ENCODE assay signal across 7 cellular contexts in the genomic region with DNA sequence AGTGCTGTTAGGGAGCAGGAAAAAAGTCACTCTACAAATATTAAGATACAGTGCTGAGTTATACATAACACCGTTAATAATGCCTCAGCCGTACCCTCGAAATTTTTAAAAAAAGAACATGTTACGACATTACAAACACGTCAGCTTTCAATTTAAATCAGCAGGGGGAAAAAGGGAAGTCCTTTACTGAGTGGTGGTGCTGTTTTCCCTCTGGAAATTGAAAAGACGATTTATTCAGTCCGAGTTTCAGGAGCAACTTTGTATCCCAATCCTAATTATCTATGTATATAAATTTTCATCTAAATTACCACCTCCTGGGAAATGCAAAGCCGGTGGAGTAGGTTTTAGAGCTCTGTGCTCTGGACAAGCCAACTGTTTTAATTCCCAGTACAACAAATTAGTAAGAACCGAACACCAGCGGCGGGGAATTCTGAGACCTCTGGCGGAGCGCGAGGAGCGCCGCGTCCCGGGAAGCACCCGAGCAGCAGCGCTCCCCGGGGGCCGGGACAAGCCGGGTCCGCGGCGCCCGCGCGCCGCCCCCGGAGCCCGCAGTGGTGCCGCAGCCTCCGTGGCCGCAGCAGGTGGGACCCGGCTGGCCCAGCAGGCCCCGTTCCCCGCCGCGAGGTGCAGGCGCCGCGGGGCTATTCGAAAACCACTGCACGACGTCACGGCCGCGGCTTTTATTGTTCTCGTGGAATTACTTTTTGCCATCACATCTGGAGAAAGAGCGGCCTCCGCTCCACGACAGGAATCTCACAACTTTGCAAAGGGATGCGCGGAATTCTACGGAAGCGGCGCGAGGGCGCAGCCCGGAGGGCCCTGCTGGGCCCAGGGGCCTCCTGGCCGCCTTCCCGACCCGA. TPM values are rescaled to one million over a fixed set of nuclear protein-coding genes. Genes with fewer than 3 reads are reported as not detected.
DNase-seq lines count a peak whose midpoint lies in the region; ATAC-seq and TF ChIP-seq lines count a peak whose summit lies in the region.

No MANE protein-coding gene starts in this region.

- CTCF ChIA-PET in activated CD8-positive, alpha-beta T cell treated with anti-CD3 and anti-CD28 coated beads for 36 hours (lab: Charles Lee), result interaction anchor here (0.7 to 4.4 kb wide), 42 partner anchors 8 to 1488 kb away, joined by 3 to 47 read pairs (median 4); a partner anchor contains a TSS

- POLR2A ChIA-PET in activated CD8-positive, alpha-beta T cell treated with anti-CD3 and anti-CD28 coated beads for 36 hours (lab: Charles Lee), result interaction anchor here (0.7 to 1.4 kb wide), 3 partner anchors 29 to 319 kb away, joined by 3 read pairs; a partner anchor contains a TSS

- 0 to 1% methylated on average over 51 to 64 of the region's 64 CpGs for WGBS in esophagus, 2 donors
- WGBS in tibial nerve, 2 donors, result 1 to 2% methylated on average over 19 to 43 of the region's 64 CpGs

- H3K9me3 ChIP-seq in esophagus (ENCODE audit: control insufficient read depth in 2 of 2, insufficient read depth in 1 of 2, low read depth in 1 of 2, low read length in 1 of 2) (peaks cover 0 to 3% of the 10 kb centered on the region in 2 donors), mucosa of rectum (ENCODE audit: control insufficient read depth in 2 of 2, low read length in 2 of 2) (no peaks in the 10 kb centered on the region), tibial nerve (no peaks in the 10 kb centered on the region)

- TF ChIP-seq POLR2A in tibial nerve (IDR thresholded peaks at IDR 0.05), result no peak

- H3K4me1 Mint-ChIP-seq in activated CD8-positive, alpha-beta T cell treated with anti-CD3 and anti-CD28 coated beads for 36 hours (ENCODE audit: low read depth), result peaks cover 20% of the 10 kb centered on the region

- H3K36me3 ChIP-seq in esophagus (ENCODE audit: control insufficient read depth in 2 of 2, insufficient read depth in 2 of 2, low read length in 1 of 2), result no peaks in the 10 kb centered on the region
- H3K36me3 ChIP-seq in mucosa of rectum (ENCODE audit: control insufficient read depth in 2 of 2, insufficient read depth in 2 of 2, low read length in 2 of 2), result no peaks in the 10 kb centered on the region
- no peaks in the 10 kb centered on the region for H3K36me3 ChIP-seq in tibial nerve

- H3K27ac ChIP-seq in esophagus (ENCODE audit: low read depth in 2 of 2, low read length in 1 of 2) (no peak overlapping the region), mucosa of rectum (ENCODE audit: low read depth in 2 of 2, low read length in 2 of 2) (no peak overlapping the region), tibial nerve (peak overlapping the region in 2 of 4 donors; percentile 46 to 58)

- no peaks in the 10 kb centered on the region for H3K36me3 Mint-ChIP-seq in activated CD8-positive, alpha-beta T cell treated with anti-CD3 and anti-CD28 coated beads for 36 hours (ENCODE audit: low read depth)

- TF ChIP-seq CTCF in HFF-Myc (IDR thresholded peaks at IDR 0.05; ENCODE audit: low read depth, low read length, missing control alignments) (no peak), tibial nerve (IDR thresholded peaks at IDR 0.05) (no peak)
- TF ChIP-seq CTCF in activated CD8-positive, alpha-beta T cell treated with anti-CD3 and anti-CD28 coated beads for 36 hours (IDR thresholded peaks at IDR 0.05), result no peak

- H3K4me1 ChIP-seq in esophagus (ENCODE audit: control insufficient read depth in 2 of 2, insufficient read depth in 2 of 2, low read length in 1 of 2) (peaks cover 0 to 5% of the 10 kb centered on the region in 2 donors), mucosa of rectum (ENCODE audit: control insufficient read depth in 2 of 2, insufficient read depth in 2 of 2, low read length in 2 of 2) (peaks cover 9 to 13% of the 10 kb centered on the region in 2 donors), tibial nerve (peaks cover 0 to 30% (median 2%) of the 10 kb centered on the region in 4 donors)

- peak overlapping the region; percentile 32 to 38 for H3K9ac ChIP-seq in mucosa of rectum (ENCODE audit: low read depth in 1 of 2, low read length in 2 of 2)

- DNase-seq in HFF-Myc (ENCODE audit: extremely low read depth, low read depth) (no peak), NCI-H1694 treated with DMSO at 0.1 percent for 48 hours (lab: John Stamatoyannopoulos, UW) (peak; percentile 39), tibial nerve (ENCODE audit: low spot score in 2 of 2) (no peak)
- peak; percentile 27 for DNase-seq in activated CD8-positive, alpha-beta T cell treated with anti-CD3 and anti-CD28 coated beads for 36 hours

- H3K4me3 ChIP-seq in HFF-Myc (replicated peaks; ENCODE audit: low read depth, low read length) (peak overlapping the region; percentile 80), esophagus (ENCODE audit: low read depth in 1 of 2, low read length in 2 of 2) (peak overlapping the region; percentile 60 to 66), mucosa of rectum (ENCODE audit: low read length in 2 of 2) (peak overlapping the region; percentile 72 to 86), tibial nerve (peak overlapping the region; percentile 29 to 59 (median 50))

- peak overlapping the region; percentile 70 for H3K4me3 Mint-ChIP-seq in activated CD8-positive, alpha-beta T cell treated with anti-CD3 and anti-CD28 coated beads for 36 hours

- H3K27me3 ChIP-seq in esophagus (ENCODE audit: control insufficient read depth in 1 of 2, insufficient read depth in 2 of 2, low read length in 2 of 2) (no peaks in the 10 kb centered on the region), mucosa of rectum (ENCODE audit: control insufficient read depth in 2 of 2, insufficient read depth in 2 of 2, low read length in 2 of 2) (peaks cover 12 to 20% of the 10 kb centered on the region in 2 donors), tibial nerve (peaks cover 0 to 4% of the 10 kb centered on the region in 2 donors)

- H3K9me3 Mint-ChIP-seq in activated CD8-positive, alpha-beta T cell treated with anti-CD3 and anti-CD28 coated beads for 36 hours, result no peaks in the 10 kb centered on the region

- H3K27me3 Mint-ChIP-seq in activated CD8-positive, alpha-beta T cell treated with anti-CD3 and anti-CD28 coated beads for 36 hours, result peaks cover 28% of the 10 kb centered on the region

- H3K27ac Mint-ChIP-seq in activated CD8-positive, alpha-beta T cell treated with anti-CD3 and anti-CD28 coated beads for 36 hours, result no peak overlapping the region

- peak; percentile 25 for ATAC-seq in GM18498 (IDR thresholded peaks at IDR 0.05; ENCODE audit: unreplicated experiment)
- peak; percentile 4 for ATAC-seq in activated CD8-positive, alpha-beta T cell treated with anti-CD3 and anti-CD28 coated beads for 36 hours

- intact Hi-C loops in activated CD8-positive, alpha-beta T cell treated with anti-CD3 and anti-CD28 coated beads for 36 hours (cut with micrococcal nuclease), result loop anchor here (10.0 kb wide), 2 partner anchors 322 to 1012 kb away; a partner anchor contains a TSS

- TF ChIP-seq EP300 in tibial nerve (IDR thresholded peaks at IDR 0.05), result no peak

RNA-seq across cellular contexts. Expression of a gene that starts 1.0 kb away (rescaled TPM):
- total RNA-seq in activated CD8-positive, alpha-beta T cell treated with anti-CD3 and anti-CD28 coated beads for 36 hours, result 1 to 10 TPM; 2.8 to 3.1 TPM
- 1 to 10 TPM; 3.0 to 5.0 TPM for polyA plus RNA-seq in esophagus
- 1 to 10 TPM in 1 of 4 donors, under 1 TPM in 3; 0.63 to 3.3 (median 0.72) TPM for total RNA-seq in tibial nerve

Comparison
In these comparisons a context has a peak if more than half of its experiments do, and no peak if none do; other contexts are left out.
1. DNase-seq: peak in NCI-H1694 treated with DMSO at 0.1 percent for 48 hours (single experiment) and activated CD8-positive, alpha-beta T cell treated with anti-CD3 and anti-CD28 coated beads for 36 hours (single experiment); none in HFF-Myc (single experiment) and tibial nerve (0 of 2).
2. Peak in every context shown above with its lines, with median percentiles within 50 percentile points of each other: H3K4me3 ChIP-seq.